Comparison of ENCODE assay signal across 30 cellular contexts in the genomic region with DNA sequence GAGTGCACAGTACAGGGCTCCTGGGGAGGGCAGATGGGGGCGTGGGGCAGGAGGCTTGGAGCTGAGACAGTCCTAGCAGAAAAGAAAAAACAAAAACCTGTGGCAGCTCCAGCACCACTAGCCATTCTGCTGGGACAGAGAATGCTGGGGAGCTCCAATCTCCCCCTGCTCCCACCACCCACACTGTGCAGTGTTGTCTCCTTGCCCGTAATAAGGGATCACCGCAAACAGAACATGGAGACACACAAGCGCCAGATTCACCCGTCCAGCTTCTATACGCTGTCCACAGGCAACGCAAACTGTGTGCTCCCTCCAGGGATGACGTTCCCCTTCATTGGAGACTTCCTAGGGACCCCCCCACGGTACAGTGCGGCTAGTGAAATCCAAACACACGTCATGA. TPM values are rescaled to one million over a fixed set of nuclear protein-coding genes. Genes with fewer than 3 reads are reported as not detected.
"Had no signal": no experiment of that assay in that cellular context is flagged by ENCODE, and none has a peak within 500 bp of the region (broad histone marks: within the 10 kb centered on the region; RNA-seq: fewer than 3 reads in every experiment).

No MANE protein-coding gene starts in this region.

- H3K27me3 ChIP-seq: neutrophil, ovary, right lobe of liver, testis, transverse colon, upper lobe of right lung, uterus had no signal

- H3K36me3 ChIP-seq: neutrophil, ovary, right lobe of liver, sigmoid colon, suprapubic skin, tibial artery, transverse colon, upper lobe of right lung, uterus had no signal

- DNase-seq: naive thymus-derived CD8-positive, alpha-beta T cell; nephron progenitor cell; nucleus accumbens; ovary; posterior cingulate gyrus; psoas muscle; right cardiac atrium; right lobe of liver; sigmoid colon; small intestine; stimulated activated CD4-positive, alpha-beta T cell treated with anti-CD3 and anti-CD28 coated beads, Interleukin-15, amount 100 ng/mL, for 24 hours; stimulated activated CD4-positive, alpha-beta T cell treated with anti-CD3 and anti-CD28 coated beads, Interleukin-2, amount 100 ng/mL, for 24 hours; stimulated activated CD4-positive, alpha-beta T cell treated with anti-CD3 and anti-CD28 coated beads, Interleukin-4, amount 100 ng/mL, for 1 hour; stimulated activated CD4-positive, alpha-beta T cell treated with anti-CD3 and anti-CD28 coated beads, Interleukin-4, amount 100 ng/mL, for 4 hours; stimulated activated CD8-positive, alpha-beta memory T cell treated with anti-CD3 and anti-CD28 coated beads, Interleukin-4, amount 100 ng/mL, for 48 hours; stimulated activated naive CD4-positive, alpha-beta T cell; stimulated activated naive CD8-positive, alpha-beta T cell treated with anti-CD3 and anti-CD28 coated beads, Interleukin-15, amount 100 ng/mL, for 72 hours; stimulated activated naive CD8-positive, alpha-beta T cell treated with anti-CD3 and anti-CD28 coated beads, Interleukin-15, Interleukin-2, amounts not matched to agents 100 U/mL and 50 U/mL, for 24 hours; substantia nigra; testis; tibial artery; transverse colon; upper lobe of right lung; uterus had no signal

- H3K4me1 ChIP-seq: parathyroid adenoma, psoas muscle, right lobe of liver, sigmoid colon, testis, transverse colon, upper lobe of right lung, uterus had no signal

- ATAC-seq: naive thymus-derived CD8-positive, alpha-beta T cell; psoas muscle; stimulated activated memory B cell treated with anti-CD40 and anti-IgM and Interleukin-4, amounts not matched to agents 10 μg/mL and 1 μg/mL and 100 μg/mL, for 72 hours; stimulated activated naive CD8-positive, alpha-beta T cell treated with anti-CD3 and anti-CD28 coated beads, Interleukin-15, Interleukin-2, amounts not matched to agents 100 U/mL and 50 U/mL, for 24 hours had no signal

- H3K9ac ChIP-seq: parathyroid adenoma had no signal

- FAIRE-seq: small intestine had no signal

- H3K9me3 ChIP-seq: neutrophil, ovary, psoas muscle, right lobe of liver, sigmoid colon, suprapubic skin, testis, tibial artery, transverse colon, upper lobe of right lung, uterus had no signal

- H3K4me3 ChIP-seq: ovary, psoas muscle, right lobe of liver, sigmoid colon, suprapubic skin, testis, tibial artery, transverse colon, upper lobe of right lung, uterus had no signal

- H3K27ac ChIP-seq: neutrophil, ovary, parathyroid adenoma, psoas muscle, right lobe of liver, sigmoid colon, suprapubic skin, testis, tibial artery, transverse colon, upper lobe of right lung, uterus had no signal

- H2AFZ ChIP-seq: parathyroid adenoma had no signal

- H3K79me2 ChIP-seq: parathyroid adenoma had no signal

RNA-seq across cellular contexts. Expression of gene OPCML, which starts 31.4 kb away (rescaled TPM):
- total RNA-seq: naive thymus-derived CD8-positive, alpha-beta T cell; natural killer cell treated with Interleukin-12 subunit alpha and Interleukin-12 subunit beta and Interleukin-15 and Interleukin-18, amount 100 ng/mL, for 72 hours; renal cortical epithelial cell; transverse colon; upper lobe of right lung had no signal
- polyA plus RNA-seq: naive thymus-derived CD8-positive, alpha-beta T cell had no signal
